Comparison of ENCODE assay signal across 8 cellular contexts in the genomic region with DNA sequence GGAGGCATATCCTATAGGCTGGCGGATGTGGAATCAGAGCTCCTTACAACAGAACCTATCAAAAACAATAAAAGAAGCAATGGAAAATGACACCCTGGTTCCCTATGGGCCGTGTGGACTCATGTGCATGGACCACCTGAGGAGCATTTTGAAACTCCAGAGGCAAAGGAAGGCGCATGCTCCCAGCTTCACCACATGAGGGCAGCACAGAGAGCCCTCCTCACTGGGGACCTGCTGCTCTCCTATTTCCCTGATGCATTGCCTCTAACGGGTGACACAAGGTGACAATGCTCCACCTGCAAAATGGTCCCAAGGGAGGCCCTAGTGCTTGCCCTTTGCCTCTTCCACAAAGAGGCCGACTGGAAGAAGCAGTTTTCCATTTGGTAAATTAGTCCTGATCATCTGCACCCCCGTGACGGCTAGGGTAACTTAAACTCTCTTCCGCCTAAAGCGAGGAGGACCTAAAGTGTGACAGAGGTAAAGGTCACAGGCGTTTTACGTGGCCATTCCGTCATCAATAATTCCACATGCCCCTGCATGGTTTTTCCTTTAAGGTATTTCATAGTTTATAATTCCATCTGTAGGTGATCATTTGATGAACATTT.
A peak's percentile ranks its signal among the peaks of the same experiment; 100 is the strongest.
DNase-seq lines count a peak whose midpoint lies in the region; ATAC-seq and TF ChIP-seq lines count a peak whose summit lies in the region.

No MANE protein-coding gene starts in this region.

- peak; percentile 74 for TF ChIP-seq CTCF in AG04450 (IDR thresholded peaks at IDR 0.05; ENCODE audit: low read depth, low read length)
- peak; percentile 90 for TF ChIP-seq CTCF in GM12875 (IDR thresholded peaks at IDR 0.05; ENCODE audit: borderline replicate concordance, insufficient read depth, low read depth, low read length)

- peaks cover 4% of the 10 kb centered on the region for H3K27me3 ChIP-seq in AG04450 (ENCODE audit: control insufficient read depth, insufficient read depth, low read length)

- no peak overlapping the region for H3K27ac ChIP-seq in AG04450 (ENCODE audit: low read depth, low read length)

- POLR2A ChIA-PET in AG04450 (lab: Yijun Ruan, JAX), result no interaction called here

- DNase-seq in AG04450 (ENCODE audit: low read depth, low spot score) (no peak), NCI-H2171 (lab: John Stamatoyannopoulos, UW) (peak; percentile 5), activated T-cell treated with anti-CD3 and anti-CD28 coated beads for 1 hour (ENCODE audit: low read depth) (peak; percentile 12), globus pallidus (ENCODE audit: low spot score) (peak; percentile 7), NK-92 (lab: John Stamatoyannopoulos, UW; ENCODE audit: unreplicated experiment) (no peak)
- DNase-seq in stimulated activated CD4-positive, alpha-beta T cell treated with anti-CD3 and anti-CD28 coated beads, Interleukin-12 subunit alpha, Interleukin-12 subunit beta, amount 100 ng/mL, for 48 hours (ENCODE audit: low read depth in 2 of 3, low spot score in 1 of 3), result peak; percentile 10 to 41 (median 15)

- no peaks in the 10 kb centered on the region for H3K9me3 ChIP-seq in AG04450 (ENCODE audit: control insufficient read depth, insufficient read depth, low read length)

- ATAC-seq in HG02763 (IDR thresholded peaks at IDR 0.05; ENCODE audit: unreplicated experiment), result peak; percentile 45

- CTCF ChIA-PET in AG04450 (lab: Charles Lee), result interaction anchor here (0.6 to 9.4 kb wide), 9 partner anchors 12 to 983 kb away, joined by 3 to 76 read pairs (median 4); no protein-coding TSS in a partner anchor

- no peak overlapping the region for H3K4me3 ChIP-seq in AG04450 (ENCODE audit: low read depth, low read length)
- no peak overlapping the region for H3K4me3 ChIP-seq in GM12875 (ENCODE audit: low read depth, low read length)

Comparison
In these comparisons a context has a peak if more than half of its experiments do, and no peak if none do; other contexts are left out.
1. DNase-seq: peak in NCI-H2171 (single experiment), activated T-cell treated with anti-CD3 and anti-CD28 coated beads for 1 hour (single experiment), globus pallidus (single experiment) and stimulated activated CD4-positive, alpha-beta T cell treated with anti-CD3 and anti-CD28 coated beads, Interleukin-12 subunit alpha, Interleukin-12 subunit beta, amount 100 ng/mL, for 48 hours (3 of 3); none in AG04450 (single experiment) and NK-92 (single experiment).